ENCODE assay signal across 9 cellular contexts in genomic region chr6:5764401-5764955, GRCh38.
DNase-seq lines count a peak whose midpoint lies in the region; ATAC-seq and TF ChIP-seq lines count a peak whose summit lies in the region.
"Had no signal": no experiment of that assay in that cellular context is flagged by ENCODE, and none has a peak within 500 bp of the region (broad histone marks: within the 10 kb centered on the region; RNA-seq: fewer than 3 reads in every experiment).

No MANE protein-coding gene starts in this region.

- TF ChIP-seq POLR2A in GM18505 (IDR thresholded peaks at IDR 0.05; ENCODE audit: borderline replicate concordance, extremely low read depth, insufficient read depth, insufficient read length): no peak

- ATAC-seq in GM18505 (IDR thresholded peaks at IDR 0.05; ENCODE audit: unreplicated experiment): peak; percentile 56
- peak; percentile 69 for ATAC-seq in HG03520 (IDR thresholded peaks at IDR 0.05; ENCODE audit: unreplicated experiment)
- peak; percentile 72 for ATAC-seq in sciatic nerve
- no peak for ATAC-seq in GM19452 (IDR thresholded peaks at IDR 0.05; ENCODE audit: unreplicated experiment)

- intact Hi-C loops in sciatic nerve (cut with DNase I): no loop called here

- TF ChIP-seq CTCF in foreskin fibroblast (IDR thresholded peaks at IDR 0.05; ENCODE audit: low read depth, low read length): no peak

- peak; percentile 70 to 76 for DNase-seq in foreskin fibroblast
- no peak for DNase-seq in sciatic nerve (ENCODE audit: low spot score)
- DNase-seq in NCI-H2196 treated with DMSO at 0.1 percent for 48 hours (lab: John Stamatoyannopoulos, UW; ENCODE audit: unreplicated experiment): no peak
- DNase-seq in NCI-H2081 treated with DMSO at 0.1 percent for 48 hours (lab: John Stamatoyannopoulos, UW): no peak
- no peak for DNase-seq in NCI-H226
- DNase-seq: stimulated activated CD8-positive, alpha-beta memory T cell treated with anti-CD3 and anti-CD28 coated beads, Interleukin-4, amount 100 ng/mL, for 48 hours had no signal

- no peak overlapping the region for H3K4me3 ChIP-seq in foreskin fibroblast (ENCODE audit: low read depth in 1 of 2, low read length in 2 of 2)

Comparison
In these comparisons a context has a peak if more than half of its experiments do, and no peak if none do; other contexts are left out.
1. DNase-seq: peak in foreskin fibroblast (2 of 2); none in sciatic nerve (single experiment), NCI-H2196 treated with DMSO at 0.1 percent for 48 hours (single experiment), NCI-H2081 treated with DMSO at 0.1 percent for 48 hours (single experiment) and NCI-H226 (single experiment).